In the genomic region with DNA sequence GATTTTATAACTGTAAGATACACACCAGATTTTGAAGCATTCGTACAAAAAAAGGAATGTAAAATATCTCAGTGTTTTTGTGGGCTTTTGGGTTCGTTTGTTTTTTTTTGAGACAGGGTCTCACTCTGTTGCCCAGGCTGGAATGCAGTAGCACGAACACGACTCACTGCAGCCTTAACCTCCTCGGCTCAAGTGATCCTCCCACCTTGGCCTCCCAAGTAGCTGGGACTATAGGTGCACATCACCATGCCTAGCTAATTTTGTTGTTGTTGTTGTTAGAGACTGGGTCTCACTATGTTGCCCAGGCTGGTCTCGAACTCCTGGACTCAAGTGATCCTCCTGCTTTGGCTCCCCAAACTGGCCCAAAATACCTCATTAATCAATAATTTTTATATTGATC, we compare ENCODE assay signal across 18 cellular contexts. TPM values are rescaled to one million over a fixed set of nuclear protein-coding genes. Genes with fewer than 3 reads are reported as not detected.
DNase-seq lines count a peak whose midpoint lies in the region; ATAC-seq and TF ChIP-seq lines count a peak whose summit lies in the region.
"Had no signal": no experiment of that assay in that cellular context is flagged by ENCODE, and none has a peak within 500 bp of the region (broad histone marks: within the 10 kb centered on the region; RNA-seq: fewer than 3 reads in every experiment).

No MANE protein-coding gene starts in this region.

- H3K14ac ChIP-seq in neuronal stem cell (ENCODE audit: low read length) = no peak overlapping the region

- H3K36me3 Mint-ChIP-seq in mesothelial cell of epicardium = no peaks in the 10 kb centered on the region

- H4K20me1 ChIP-seq in BLaER1 = peaks cover 74% of the 10 kb centered on the region
- H4K20me1 ChIP-seq in DOHH2 (ENCODE audit: control insufficient read depth, insufficient read depth, low read depth, low read length) = no peaks in the 10 kb centered on the region

- no peak overlapping the region for H4K8ac ChIP-seq in neuronal stem cell (ENCODE audit: low read depth, low read length)

- no peak overlapping the region for H3K23ac ChIP-seq in neuronal stem cell (ENCODE audit: low read depth, low read length, poor library complexity)

- H2AK5ac ChIP-seq in neuronal stem cell (ENCODE audit: low read depth, low read length) = no peak overlapping the region

- H3K4me1 ChIP-seq in BLaER1 (peaks cover 28% of the 10 kb centered on the region), DOHH2 (ENCODE audit: control insufficient read depth, low read length) (peaks cover 82% of the 10 kb centered on the region), Panc1 (ENCODE audit: control insufficient read depth, insufficient read depth, low read length) (peaks cover 70% of the 10 kb centered on the region), neuronal stem cell (ENCODE audit: control insufficient read depth in 2 of 2, insufficient read depth in 1 of 2, low read depth in 1 of 2, low read length in 2 of 2) (no peaks in the 10 kb centered on the region)

- H3K36me3 ChIP-seq in BLaER1 (peaks cover 3% of the 10 kb centered on the region; the same call in 1 of the 2 replicates), DOHH2 (ENCODE audit: control insufficient read depth, low read length) (peaks cover 5% of the 10 kb centered on the region), Panc1 (ENCODE audit: control insufficient read depth, insufficient read depth, low read length) (no peaks in the 10 kb centered on the region), neuronal stem cell (replicated peaks in 1 of 2; ENCODE audit: control insufficient read depth in 2 of 2, insufficient read depth in 2 of 2, low read length in 2 of 2) (no peaks in the 10 kb centered on the region)

- H2AFZ ChIP-seq in neuronal stem cell (ENCODE audit: low read length) = no peak overlapping the region
- H2AFZ ChIP-seq: GM23248 had no signal

- H3K9me3 ChIP-seq in BLaER1 = peaks cover 3% of the 10 kb centered on the region; the same call in 1 of the 2 replicates
- H3K9me3 ChIP-seq in DOHH2 (ENCODE audit: control insufficient read depth, insufficient read depth, low read length) = peaks cover under 1% of the 10 kb centered on the region; the same call in 1 of the 2 replicates
- no peaks in the 10 kb centered on the region for H3K9me3 ChIP-seq in Panc1 (ENCODE audit: control insufficient read depth, insufficient read depth, low read depth, low read length)
- no peaks in the 10 kb centered on the region for H3K9me3 ChIP-seq in neuronal stem cell (replicated peaks in 1 of 2; ENCODE audit: control insufficient read depth in 2 of 2, insufficient read depth in 1 of 2, low read depth in 1 of 2, low read length in 2 of 2)

- H3K27ac ChIP-seq in BLaER1 (no peak overlapping the region), DOHH2 (ENCODE audit: low read depth, low read length) (peak overlapping the region; percentile 95), Panc1 (ENCODE audit: low read length) (peak overlapping the region; percentile 100), neuronal stem cell (replicated peaks; ENCODE audit: low read length) (no peak overlapping the region)
- H3K27ac ChIP-seq: GM23248 had no signal

- POLR2A ChIA-PET in Panc1 (lab: Charles Lee) = interaction anchor here (0.5 kb wide), 1 partner anchor 321 kb away, joined by 4 read pairs; no protein-coding TSS in a partner anchor

- H3K4me2 ChIP-seq in BLaER1 = peak overlapping the region; percentile 42
- peak overlapping the region; percentile 73 for H3K4me2 ChIP-seq in DOHH2 (ENCODE audit: low read length)
- no peak overlapping the region for H3K4me2 ChIP-seq in neuronal stem cell (ENCODE audit: insufficient read depth, low read length, poor library complexity, severe bottlenecking)

- H3K27me3 ChIP-seq in BLaER1 = no peaks in the 10 kb centered on the region
- H3K27me3 ChIP-seq in DOHH2 (ENCODE audit: control insufficient read depth, low read length) = no peaks in the 10 kb centered on the region
- H3K27me3 ChIP-seq in Panc1 (ENCODE audit: control insufficient read depth, insufficient read depth, low read length) = no peaks in the 10 kb centered on the region
- H3K27me3 ChIP-seq in neuronal stem cell (ENCODE audit: control insufficient read depth in 3 of 3, insufficient read depth in 3 of 3, low read depth in 1 of 3, low read length in 3 of 3) = no peaks in the 10 kb centered on the region

- in situ Hi-C loops in Panc1 (cut with HindIII; ENCODE audit: low pct_unique_long_range_greater_than_20kb, low sequenced_read_pairs) = no loop called here

- H3K9me2 ChIP-seq in DOHH2 (replicated peaks; ENCODE audit: control insufficient read depth, low read length) = no peaks in the 10 kb centered on the region

- no peak overlapping the region for H3K27ac Mint-ChIP-seq in mesothelial cell of epicardium

- H2BK120ac ChIP-seq in neuronal stem cell (ENCODE audit: low read depth, low read length) = no peak overlapping the region

- intact Hi-C loops in Panc1 (cut with micrococcal nuclease; ENCODE audit: unreplicated experiment) = no loop called here

- no peaks in the 10 kb centered on the region for H3K79me1 ChIP-seq in neuronal stem cell (ENCODE audit: low read depth, low read length)

- BruUV-seq in Panc1 (replicated peaks; lab: Mats Ljungman, UMichigan) = no TSS peak

- peaks cover 80% of the 10 kb centered on the region for H3K79me2 ChIP-seq in DOHH2 (ENCODE audit: control insufficient read depth, low read length)

- DNase-seq in Panc1 (ENCODE audit: low read depth, low spot score) (no peak), neuronal stem cell (ENCODE audit: low spot score) (no peak), mucosa of gallbladder (ENCODE audit: low spot score) (no peak), mesothelial cell of epicardium (ENCODE audit: low spot score in 2 of 2, unreplicated experiment in 2 of 2) (no peak)
- DNase-seq in activated CD4-positive, alpha-beta T cell treated with anti-CD3 and anti-CD28 coated beads for 4 hours = no peak
- DNase-seq: ACHN; C1 segment of cervical spinal cord; CD4-positive, alpha-beta memory T cell; COR-L47; DMS153; DMS79 treated with DMSO at 0.1 percent for 48 hours; GDM1; GM23248 had no signal

- H2BK5ac ChIP-seq in neuronal stem cell (ENCODE audit: low read length) = no peak overlapping the region

- no peak overlapping the region for H3K4me3 ChIP-seq in BLaER1
- peak overlapping the region; percentile 63 for H3K4me3 ChIP-seq in DOHH2 (ENCODE audit: low read length)
- no peak overlapping the region for H3K4me3 ChIP-seq in Panc1 (ENCODE audit: low read depth in 2 of 2, low read length in 2 of 2)
- H3K4me3 ChIP-seq in neuronal stem cell (ENCODE audit: low read length in 2 of 2) = no peak overlapping the region
- H3K4me3 ChIP-seq: GM23248 had no signal

- H3K27me3 Mint-ChIP-seq in mesothelial cell of epicardium (ENCODE audit: low read depth) = no peaks in the 10 kb centered on the region
- H3K27me3 Mint-ChIP-seq: CD4-positive, alpha-beta memory T cell; IgD-negative memory B cell had no signal

- CTCF ChIA-PET in Panc1 (lab: Charles Lee) = no interaction called here

- H3K4me1 Mint-ChIP-seq in mesothelial cell of epicardium = peaks cover 1% of the 10 kb centered on the region

- H3K4me3 Mint-ChIP-seq in mesothelial cell of epicardium = no peak overlapping the region
- H3K4me3 Mint-ChIP-seq: CD4-positive, alpha-beta memory T cell had no signal

- no peak overlapping the region for H2BK15ac ChIP-seq in neuronal stem cell (ENCODE audit: low read length)

- no peak for TF ChIP-seq CTCF in DOHH2 (IDR thresholded peaks at IDR 0.05; ENCODE audit: low read depth, low read length, poor library complexity, severe bottlenecking)
- no peak for TF ChIP-seq CTCF in Panc1 (IDR thresholded peaks at IDR 0.05)
- TF ChIP-seq CTCF in mesothelial cell of epicardium (IDR thresholded peaks at IDR 0.05; ENCODE audit: unreplicated experiment) = no peak

- H3K9ac ChIP-seq in BLaER1 = no peak overlapping the region
- H3K9ac ChIP-seq in neuronal stem cell (ENCODE audit: low read depth, low read length, poor library complexity) = peak overlapping the region; percentile 70
- H3K9ac ChIP-seq: GM23248 had no signal

- WGBS in neuronal stem cell (ENCODE audit: extremely low coverage in 2 of 2, insufficient read length in 2 of 2, insufficient replicate concordance in 1 of 2), 2 donors = no CpG with 5 or more reads among the region's 6 CpGs

- no peak overlapping the region for H3K18ac ChIP-seq in neuronal stem cell (ENCODE audit: low read length)

- H4K91ac ChIP-seq in neuronal stem cell (ENCODE audit: low read depth, low read length, poor library complexity) = no peak overlapping the region

- H3K9me3 Mint-ChIP-seq in mesothelial cell of epicardium = no peaks in the 10 kb centered on the region
- H3K9me3 Mint-ChIP-seq: CD4-positive, alpha-beta memory T cell; IgD-negative memory B cell had no signal

- ATAC-seq in Panc1 (no peak), HG03520 (IDR thresholded peaks at IDR 0.05; ENCODE audit: unreplicated experiment) (no peak)
- ATAC-seq: HCT116 had no signal

- no peak overlapping the region for H3K4ac ChIP-seq in neuronal stem cell (ENCODE audit: low read length)

- H3F3A ChIP-seq in DOHH2 (ENCODE audit: control insufficient read depth, insufficient read depth) = peaks cover 58% of the 10 kb centered on the region

- no peak overlapping the region for H2BK12ac ChIP-seq in neuronal stem cell (ENCODE audit: low read length)

RNA-seq across cellular contexts. Expression of gene STAT5B, which starts 15.9 kb away (rescaled TPM):
- total RNA-seq in Panc1 (2021; ENCODE audit: unreplicated experiment) (102 TPM), mucosa of gallbladder (61.7 TPM), mesothelial cell of epicardium (47.7 to 52.3 TPM (median 50.6 TPM) in 3 replicates)
- 66.5 TPM for polyA plus RNA-seq in Panc1 (2012; ENCODE audit: insufficient read length)
- 38.6 TPM for polyA plus RNA-seq in neuronal stem cell (2013, experiment 1 of 2)
- polyA plus RNA-seq in neuronal stem cell (2013, experiment 2 of 2) = 40.6 TPM

RNA-seq across cellular contexts. Expression of gene STAT5A, which starts 28.0 kb away (rescaled TPM):
- 26.7 TPM for total RNA-seq in Panc1 (2021; ENCODE audit: unreplicated experiment)
- polyA plus RNA-seq in Panc1 (2012; ENCODE audit: insufficient read length) = 37.3 TPM
- 1.8 TPM for polyA plus RNA-seq in neuronal stem cell (2013, experiment 1 of 2)
- 1.7 TPM for polyA plus RNA-seq in neuronal stem cell (2013, experiment 2 of 2)
- total RNA-seq in mucosa of gallbladder = 30.8 TPM
- 9.5 to 11.7 TPM (median 11.2 TPM) in 3 replicates for total RNA-seq in mesothelial cell of epicardium

Comparison
In these comparisons a context has a peak if more than half of its experiments do, and no peak if none do; other contexts are left out.
1. H3K27ac ChIP-seq: peak in DOHH2 (single experiment) and Panc1 (single experiment); none in BLaER1 (single experiment) and neuronal stem cell (single experiment).